In genomic region chr11:10885703-10886363, GRCh38 we compare ENCODE assay signal across 16 cellular contexts. TPM values are rescaled to one million over a fixed set of nuclear protein-coding genes. Genes with fewer than 3 reads are reported as not detected.
A peak's percentile ranks its signal among the peaks of the same experiment; 100 is the strongest.
DNase-seq lines count a peak whose midpoint lies in the region; ATAC-seq and TF ChIP-seq lines count a peak whose summit lies in the region.
"Had no signal": no experiment of that assay in that cellular context is flagged by ENCODE, and none has a peak within 500 bp of the region (broad histone marks: within the 10 kb centered on the region; RNA-seq: fewer than 3 reads in every experiment).

No MANE protein-coding gene starts in this region.

- H3K4me1 Mint-ChIP-seq in mesothelial cell of epicardium: peaks cover 50% of the 10 kb centered on the region
- H3K4me1 Mint-ChIP-seq: T-cell had no signal

- H2AFZ ChIP-seq in ACC112 (ENCODE audit: low read length, unreplicated experiment) (no peak overlapping the region), fibroblast of lung (ENCODE audit: low read length) (no peak overlapping the region)

- H3K27me3 ChIP-seq in ACC112 (ENCODE audit: insufficient read depth, low read length): no peaks in the 10 kb centered on the region
- no peaks in the 10 kb centered on the region for H3K27me3 ChIP-seq in Panc1 (ENCODE audit: control insufficient read depth, insufficient read depth, low read length)
- H3K27me3 ChIP-seq in fibroblast of lung (ENCODE audit: control insufficient read depth, insufficient read depth, low read length): no peaks in the 10 kb centered on the region

- BruUV-seq in Panc1 (replicated peaks; lab: Mats Ljungman, UMichigan): no TSS peak

- no peak overlapping the region for H3K9ac ChIP-seq in fibroblast of lung (ENCODE audit: insufficient read depth, low read length)

- H3K36me3 ChIP-seq in ACC112 (ENCODE audit: insufficient read depth, low read length) (no peaks in the 10 kb centered on the region), Panc1 (ENCODE audit: control insufficient read depth, insufficient read depth, low read length) (no peaks in the 10 kb centered on the region), fibroblast of lung (ENCODE audit: control insufficient read depth, insufficient read depth, low read length) (no peaks in the 10 kb centered on the region)
- H3K36me3 ChIP-seq: lower lobe of right lung had no signal

- peaks cover 41% of the 10 kb centered on the region for H3K36me3 Mint-ChIP-seq in mesothelial cell of epicardium

- H3K4me2 ChIP-seq in fibroblast of lung (ENCODE audit: extremely low read depth, insufficient read depth, low read length): peak overlapping the region; percentile 4

- no peak for ATAC-seq in Panc1
- no peak for ATAC-seq in GM21576 (IDR thresholded peaks at IDR 0.05; ENCODE audit: unreplicated experiment)
- ATAC-seq: lower lobe of right lung, T-cell had no signal

- H3K4me3 Mint-ChIP-seq in mesothelial cell of epicardium: no peak overlapping the region
- H3K4me3 Mint-ChIP-seq: T-cell had no signal

- TF ChIP-seq CTCF in Panc1 (IDR thresholded peaks at IDR 0.05) (no peak), fibroblast of lung (conservative IDR thresholded peaks at IDR 0.05 in 1 of 2, IDR thresholded peaks at IDR 0.05 in 1 of 2; ENCODE audit: low read depth in 1 of 2, low read length in 2 of 2) (no peak), mesothelial cell of epicardium (IDR thresholded peaks at IDR 0.05; ENCODE audit: unreplicated experiment) (no peak)

- H3K27me3 Mint-ChIP-seq in mesothelial cell of epicardium (ENCODE audit: low read depth): no peaks in the 10 kb centered on the region

- intact Hi-C loops in Panc1 (cut with micrococcal nuclease; ENCODE audit: unreplicated experiment): no loop called here

- no peaks in the 10 kb centered on the region for H4K20me1 ChIP-seq in fibroblast of lung (ENCODE audit: control insufficient read depth, extremely low read depth, insufficient read depth, low read length)

- H3K4me1 ChIP-seq in ACC112 (ENCODE audit: control insufficient read depth, insufficient read depth, low read length, unreplicated experiment) (peaks cover 13% of the 10 kb centered on the region), Panc1 (ENCODE audit: control insufficient read depth, insufficient read depth, low read length) (no peaks in the 10 kb centered on the region; the same call in 1 of the 2 replicates), fibroblast of lung (ENCODE audit: control insufficient read depth, extremely low read depth, insufficient read depth, low read length) (no peaks in the 10 kb centered on the region)
- H3K4me1 ChIP-seq: lower lobe of right lung had no signal

- POLR2A ChIA-PET in Panc1 (lab: Charles Lee): no interaction called here

- in situ Hi-C loops in Panc1 (cut with HindIII; ENCODE audit: low pct_unique_long_range_greater_than_20kb, low sequenced_read_pairs): no loop called here

- H3K79me2 ChIP-seq in ACC112 (ENCODE audit: control insufficient read depth, insufficient read depth, low read length, unreplicated experiment) (no peaks in the 10 kb centered on the region), fibroblast of lung (ENCODE audit: control insufficient read depth, insufficient read depth, low read length) (no peaks in the 10 kb centered on the region)

- peak overlapping the region; percentile 94 for H3K27ac Mint-ChIP-seq in mesothelial cell of epicardium
- H3K27ac Mint-ChIP-seq: T-cell had no signal

- H3K9me3 Mint-ChIP-seq in mesothelial cell of epicardium: peaks cover 54% of the 10 kb centered on the region

- DNase-seq in Panc1 (ENCODE audit: low read depth, low spot score) (no peak), fibroblast of lung (ENCODE audit: low read depth in 2 of 2) (peak; percentile 52 to 91), mesothelial cell of epicardium (ENCODE audit: low spot score in 2 of 2, unreplicated experiment in 2 of 2) (no peak), NCI-H1105 (lab: John Stamatoyannopoulos, UW) (no peak), NCI-H82 (lab: John Stamatoyannopoulos, UW) (no peak), C1 segment of cervical spinal cord (lab: John Stamatoyannopoulos, UW) (no peak)
- DNase-seq: activated CD4-positive, alpha-beta T cell treated with anti-CD3 and anti-CD28 coated beads for 1 hour; activated T-cell treated with anti-CD3 and anti-CD28 coated beads, Interleukin-2, amount 50 U/mL, for 1 hour; amygdala; effector CD4-positive, alpha-beta T cell; lower lobe of right lung; stimulated activated CD4-positive, alpha-beta T cell treated with anti-CD3 and anti-CD28 coated beads, Interleukin-15, amount 100 ng/mL, for 24 hours; T-cell; trophoblast cell had no signal

- CTCF ChIA-PET in Panc1 (lab: Charles Lee): interaction anchor here (0.6 kb wide), 1 partner anchor 15 kb away, joined by 3 read pairs; no protein-coding TSS in a partner anchor

- H3K9me3 ChIP-seq in Panc1 (ENCODE audit: control insufficient read depth, insufficient read depth, low read depth, low read length) (peaks cover 24% of the 10 kb centered on the region; the same call in 1 of the 2 replicates), fibroblast of lung (ENCODE audit: control insufficient read depth, insufficient read depth, low read depth, low read length) (no peaks in the 10 kb centered on the region)

- H3K4me3 ChIP-seq in ACC112 (ENCODE audit: low read depth, low read length): no peak overlapping the region
- no peak overlapping the region for H3K4me3 ChIP-seq in Panc1 (ENCODE audit: low read depth in 2 of 2, low read length in 2 of 2)
- H3K4me3 ChIP-seq in fibroblast of lung (replicated peaks in 1 of 4; ENCODE audit: control extremely low read depth in 1 of 4, insufficient read depth in 1 of 4, low read depth in 3 of 4, low read length in 4 of 4): no peak overlapping the region
- H3K4me3 ChIP-seq: lower lobe of right lung had no signal

- peak overlapping the region; percentile 7; the same call in 1 of the 2 replicates for H3K27ac ChIP-seq in ACC112 (ENCODE audit: low read depth, low read length)
- peak overlapping the region; percentile 60; the same call in 1 of the 2 replicates for H3K27ac ChIP-seq in Panc1 (ENCODE audit: low read length)
- H3K27ac ChIP-seq in fibroblast of lung (ENCODE audit: insufficient read depth, low read length): no peak overlapping the region
- H3K27ac ChIP-seq: lower lobe of right lung had no signal

RNA-seq across cellular contexts. Expression of gene ZBED5, which starts 28.0 kb away (rescaled TPM):
- total RNA-seq in Panc1 (2021; ENCODE audit: unreplicated experiment) (114 TPM), fibroblast of lung (22.6 and 29.4 TPM in 2 replicates), mesothelial cell of epicardium (116 to 120 TPM (median 120 TPM) in 3 replicates)
- 59.1 TPM for polyA plus RNA-seq in Panc1 (2012; ENCODE audit: insufficient read length)
- polyA plus RNA-seq in fibroblast of lung: 54.2 and 61.3 TPM in 2 replicates
- 22.2 and 30.6 TPM in 2 replicates for polyA plus RNA-seq in fibroblast of lung (2012)
- polyA minus RNA-seq in fibroblast of lung (ENCODE audit: low replicate concordance): 278 and 351 TPM in 2 replicates

Comparison
In these comparisons a context has a peak if more than half of its experiments do, and no peak if none do; other contexts are left out.
1. DNase-seq: peak in fibroblast of lung (2 of 2); none in Panc1 (single experiment), mesothelial cell of epicardium (0 of 2), NCI-H1105 (single experiment), NCI-H82 (single experiment) and C1 segment of cervical spinal cord (0 of 14).